30 cellular contexts compared by ENCODE assay signal in genomic region chr1:173470608-173471007, GRCh38.
"Had no signal": no experiment of that assay in that cellular context is flagged by ENCODE, and none has a peak within 500 bp of the region (broad histone marks: within the 10 kb centered on the region; RNA-seq: fewer than 3 reads in every experiment).

No MANE protein-coding gene starts in this region.

- ATAC-seq: activated CD4-positive, alpha-beta T cell treated with anti-CD3 and anti-CD28 coated beads for 36 hours; activated CD8-positive, alpha-beta T cell treated with anti-CD3 and anti-CD28 coated beads for 36 hours; activated T-cell treated with anti-CD3 and anti-CD28 coated beads, Interleukin-2, amount 50 U/mL, for 4 hours; activated T-helper 17 cell treated with anti-CD3 and anti-CD28 coated beads, Interleukin-2, amount 50 U/mL, for 72 hours; T-helper 17 cell had no signal

- H3K27me3 ChIP-seq: brain microvascular endothelial cell, dorsolateral prefrontal cortex, esophagus squamous epithelium had no signal

- H3K4me3 Mint-ChIP-seq: activated B cell treated with CpG ODN at 0.5 μM for 24 hours; activated CD4-positive, alpha-beta T cell treated with anti-CD3 and anti-CD28 coated beads for 36 hours; activated CD4-positive, alpha-beta T cell treated with anti-CD3 and anti-CD28 coated beads, Interleukin-2, amount 10 ng/mL, durations not matched to agents 7 days and 5 days; activated CD8-positive, alpha-beta T cell treated with anti-CD3 and anti-CD28 coated beads for 36 hours; activated naive CD8-positive, alpha-beta T cell; activated T-cell treated with anti-CD3 and anti-CD28 coated beads, Interleukin-2, amount 50 U/mL, for 4 hours; activated T-helper 17 cell treated with anti-CD3 and anti-CD28 coated beads, Interleukin-2, amount 50 U/mL, for 72 hours; central memory CD8-positive, alpha-beta T cell; dendritic cell treated with granulocyte-macrophage colony-stimulating factor and Interleukin-4, amounts not matched to agents 40 ng/mL and 50 ng/mL, for 4 days; T-helper 17 cell; T-helper 2 cell treated with Interferon-gamma antibody and Interleukin-4, amounts not matched to agents 5 μg/mL and 100 μg/mL, for 36 hours had no signal

- H3K27ac Mint-ChIP-seq: activated B cell treated with CpG ODN at 0.5 μM for 24 hours; activated CD4-positive, alpha-beta T cell treated with anti-CD3 and anti-CD28 coated beads for 36 hours; activated CD4-positive, alpha-beta T cell treated with anti-CD3 and anti-CD28 coated beads, Interleukin-2, amount 10 ng/mL, durations not matched to agents 7 days and 5 days; activated CD8-positive, alpha-beta T cell treated with anti-CD3 and anti-CD28 coated beads for 36 hours; activated naive CD8-positive, alpha-beta T cell; activated T-helper 17 cell treated with anti-CD3 and anti-CD28 coated beads, Interleukin-2, amount 50 U/mL, for 72 hours; dendritic cell treated with granulocyte-macrophage colony-stimulating factor and Interleukin-4, amounts not matched to agents 40 ng/mL and 50 ng/mL, for 4 days; T-helper 17 cell; T-helper 2 cell treated with Interferon-gamma antibody and Interleukin-4, amounts not matched to agents 5 μg/mL and 100 μg/mL, for 36 hours had no signal

- H3K27me3 Mint-ChIP-seq: activated B cell treated with CpG ODN at 0.5 μM for 24 hours; activated CD4-positive, alpha-beta T cell treated with anti-CD3 and anti-CD28 coated beads for 36 hours; activated CD4-positive, alpha-beta T cell treated with anti-CD3 and anti-CD28 coated beads, Interleukin-2, amount 10 ng/mL, durations not matched to agents 7 days and 5 days; activated CD8-positive, alpha-beta T cell treated with anti-CD3 and anti-CD28 coated beads for 36 hours; activated naive CD8-positive, alpha-beta T cell; activated T-helper 17 cell treated with anti-CD3 and anti-CD28 coated beads, Interleukin-2, amount 50 U/mL, for 72 hours; central memory CD8-positive, alpha-beta T cell; dendritic cell treated with granulocyte-macrophage colony-stimulating factor and Interleukin-4, amounts not matched to agents 40 ng/mL and 50 ng/mL, for 4 days; T-helper 17 cell had no signal

- H3K27ac ChIP-seq: brain microvascular endothelial cell, coronary artery, dorsolateral prefrontal cortex, esophagus squamous epithelium, WERI-Rb-1 had no signal

- DNase-seq: activated B cell treated with CpG ODN at 0.5 μM for 24 hours; activated CD4-positive, alpha-beta T cell treated with anti-CD3 and anti-CD28 coated beads for 36 hours; activated CD4-positive, alpha-beta T cell treated with anti-CD3 and anti-CD28 coated beads, Interleukin-2, amount 10 ng/mL, durations not matched to agents 7 days and 5 days; activated CD4-positive, alpha-beta T cell treated with anti-CD3 and anti-CD28 coated beads, Interleukin-2, amount 50 U/mL, for 4 hours; activated CD4-positive, CD25-positive, alpha-beta regulatory T cell treated with anti-CD3 and anti-CD28 coated beads, Interleukin-2, amount 50 U/mL, for 72 hours; activated CD8-positive, alpha-beta memory T cell treated with anti-CD3 and anti-CD28 coated beads for 24 hours; activated CD8-positive, alpha-beta T cell treated with anti-CD3 and anti-CD28 coated beads for 36 hours; activated effector memory CD4-positive, alpha-beta T cell treated with Interleukin-2 at 50 U/mL for 16 hours; activated gamma-delta T cell treated with Interleukin-2 at 50 U/mL for 16 hours; activated naive CD4-positive, alpha-beta T cell treated with anti-CD3 and anti-CD28 coated beads, Interleukin-2, amount 50 U/mL, for 16 hours; activated naive CD4-positive, alpha-beta T cell treated with Interleukin-2 at 50 U/mL for 16 hours; activated T-cell treated with anti-CD3 and anti-CD28 coated beads, Interleukin-2, amount 50 U/mL, for 4 hours; amniotic stem cell; anterior cingulate cortex; brain microvascular endothelial cell; dorsolateral prefrontal cortex; effector memory CD4-positive, alpha-beta T cell; esophagus squamous epithelium; foreskin melanocyte; head of caudate nucleus; T-helper 1 cell; T-helper 17 cell; T1000; WERI-Rb-1 had no signal

- H3K4me3 ChIP-seq: coronary artery, dorsolateral prefrontal cortex, esophagus squamous epithelium had no signal
